In the genomic region with DNA sequence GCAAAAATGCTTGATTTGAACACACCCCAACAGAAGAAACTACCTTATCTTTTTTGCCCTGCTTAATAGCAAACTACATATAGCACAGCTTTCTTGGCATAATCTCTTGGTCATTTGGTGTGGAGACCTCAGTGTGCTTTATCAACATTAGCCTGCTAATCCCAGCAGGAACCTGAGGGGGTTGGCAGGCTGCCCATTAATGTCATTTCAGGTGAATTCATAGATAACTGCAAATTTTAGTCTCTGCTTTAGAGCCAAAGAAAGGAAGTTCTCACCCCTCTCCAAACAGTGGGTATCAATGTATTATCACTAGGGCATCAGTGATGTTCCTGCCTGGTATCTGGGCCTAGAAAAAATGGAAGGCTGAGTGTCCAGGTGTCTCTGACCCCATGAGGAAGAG, we compare ENCODE assay signal across 18 cellular contexts.
"Had no signal": no experiment of that assay in that cellular context is flagged by ENCODE, and none has a peak within 500 bp of the region (broad histone marks: within the 10 kb centered on the region; RNA-seq: fewer than 3 reads in every experiment).

No MANE protein-coding gene starts in this region.

- H3K27ac ChIP-seq: epithelial cell of prostate, neutrophil, transverse colon, vagina had no signal

- H3K4me3 ChIP-seq: transverse colon, vagina had no signal

- ATAC-seq: effector memory CD8-positive, alpha-beta T cell; left ventricle myocardium superior; naive thymus-derived CD8-positive, alpha-beta T cell; stimulated activated effector memory CD8-positive, alpha-beta T cell treated with anti-CD3 and anti-CD28 coated beads, Interleukin-12 subunit alpha, Interleukin-12 subunit beta, amount 100 ng/mL, for 72 hours had no signal

- DNase-seq: activated CD4-positive, alpha-beta T cell treated with anti-CD3 and anti-CD28 coated beads, Interleukin-2, amount 10 ng/mL, durations not matched to agents 7 days and 5 days; activated CD8-positive, alpha-beta memory T cell treated with anti-CD3 and anti-CD28 coated beads for 24 hours; activated naive CD8-positive, alpha-beta T cell treated with anti-CD3 and anti-CD28 coated beads for 36 hours; amygdala; dermis blood vessel endothelial cell; effector memory CD8-positive, alpha-beta T cell; foreskin melanocyte; head of caudate nucleus; kidney glomerular epithelial cell; left ventricle myocardium superior; naive thymus-derived CD8-positive, alpha-beta T cell; posterior cingulate gyrus; retina; transverse colon had no signal

- H3K36me3 ChIP-seq: neutrophil, transverse colon, vagina had no signal

- H3K4me1 ChIP-seq: transverse colon, vagina had no signal

- H3K27me3 ChIP-seq: neutrophil, transverse colon, vagina had no signal

- H3K9me3 ChIP-seq: neutrophil, transverse colon, vagina had no signal
